25 cellular contexts compared by ENCODE assay signal in genomic region chr15:79632457-79632856, GRCh38.
"Had no signal": no experiment of that assay in that cellular context is flagged by ENCODE, and none has a peak within 500 bp of the region (broad histone marks: within the 10 kb centered on the region; RNA-seq: fewer than 3 reads in every experiment).

No MANE protein-coding gene starts in this region.

- FAIRE-seq: colon, endothelial cell of umbilical vein, islet of Langerhans, keratinocyte had no signal

- H3K4me3 ChIP-seq: coronary artery, dorsolateral prefrontal cortex, esophagus squamous epithelium, gastrocnemius medialis, heart right ventricle, left lung, lower lobe of right lung had no signal

- H3K9me3 ChIP-seq: gastrocnemius medialis had no signal

- H3K36me3 ChIP-seq: esophagus squamous epithelium, gastrocnemius medialis, heart right ventricle, left lung, lower lobe of right lung had no signal

- H3K4me3 Mint-ChIP-seq: naive B cell; naive thymus-derived CD8-positive, alpha-beta T cell had no signal

- H3K27ac Mint-ChIP-seq: naive B cell; naive thymus-derived CD8-positive, alpha-beta T cell had no signal

- H3K27ac ChIP-seq: coronary artery, dorsolateral prefrontal cortex, esophagus squamous epithelium, gastrocnemius medialis, heart right ventricle, left lung, lower lobe of right lung had no signal

- H3K36me3 Mint-ChIP-seq: naive B cell had no signal

- DNase-seq: dermis blood vessel endothelial cell; dorsolateral prefrontal cortex; effector CD4-positive, alpha-beta T cell; effector memory CD4-positive, alpha-beta T cell; esophagus squamous epithelium; foreskin fibroblast; foreskin melanocyte; gastrocnemius medialis; glutamatergic neuron; head of caudate nucleus; heart right ventricle; hippocampal formation; left cardiac atrium; left lung; left ventricle myocardium superior; lower lobe of right lung; mesenchymal stem cell; midbrain; naive B cell; naive thymus-derived CD8-positive, alpha-beta T cell had no signal

- H3K4me1 ChIP-seq: esophagus squamous epithelium, gastrocnemius medialis, heart right ventricle, left lung, lower lobe of right lung had no signal

- ATAC-seq: gastrocnemius medialis; heart right ventricle; left cardiac atrium; left lung; left ventricle myocardium superior; lower lobe of right lung; naive thymus-derived CD8-positive, alpha-beta T cell had no signal

- H3K4me1 Mint-ChIP-seq: naive B cell; naive thymus-derived CD8-positive, alpha-beta T cell had no signal

- H3K27me3 ChIP-seq: esophagus squamous epithelium, gastrocnemius medialis had no signal
